27 cellular contexts compared by ENCODE assay signal in the genomic region with DNA sequence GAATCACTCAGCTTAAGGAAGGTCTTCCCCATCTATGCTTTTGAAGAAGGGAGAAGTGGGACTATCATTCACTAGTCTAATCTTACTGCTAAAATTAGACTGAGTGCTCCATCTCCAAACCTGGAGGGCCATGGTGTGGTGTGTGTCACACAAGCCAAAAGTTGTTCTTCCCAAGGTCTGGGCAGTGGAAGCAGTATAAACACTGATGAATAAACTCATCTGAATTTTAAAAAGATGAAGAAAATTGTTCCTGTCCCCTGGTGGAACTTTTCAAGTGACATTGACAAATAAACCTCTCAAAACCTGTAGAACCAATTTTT. TPM values are rescaled to one million over a fixed set of nuclear protein-coding genes. Genes with fewer than 3 reads are reported as not detected.
DNase-seq lines count a peak whose midpoint lies in the region; ATAC-seq, FAIRE-seq and TF ChIP-seq lines count a peak whose summit lies in the region.
"Had no signal": no experiment of that assay in that cellular context is flagged by ENCODE, and none has a peak within 500 bp of the region (broad histone marks: within the 10 kb centered on the region; RNA-seq: fewer than 3 reads in every experiment).

No MANE protein-coding gene starts in this region.

- no peak overlapping the region for H3K9ac ChIP-seq in K562 (ENCODE audit: insufficient read depth in 1 of 2, low read depth in 2 of 2, low read length in 2 of 2)
- H3K9ac ChIP-seq: GM23248 had no signal

- peaks cover 32% of the 10 kb centered on the region for H3K36me3 ChIP-seq in K562 (ENCODE audit: control insufficient read depth, insufficient read depth, low read length)

- CTCF ChIA-PET in K562 (lab: Yijun Ruan, JAX; ENCODE audit: low intra/inter-chr PET ratio) = no interaction called here

- H3K9me1 ChIP-seq in K562 (ENCODE audit: control insufficient read depth, insufficient read depth, low read length) = no peaks in the 10 kb centered on the region

- no peaks in the 10 kb centered on the region for H3K27me3 Mint-ChIP-seq in activated naive CD8-positive, alpha-beta T cell
- H3K27me3 Mint-ChIP-seq in activated naive CD8-positive, alpha-beta T cell treated with anti-CD3 and anti-CD28 coated beads for 36 hours = no peaks in the 10 kb centered on the region
- no peaks in the 10 kb centered on the region for H3K27me3 Mint-ChIP-seq in stimulated activated memory B cell treated with anti-CD40 and anti-IgM and Interleukin-4, amounts not matched to agents 10 μg/mL and 1 μg/mL and 100 μg/mL, for 72 hours

- no peak for TF ChIP-seq POLR2A in H54 (IDR thresholded peaks at IDR 0.05; ENCODE audit: low read depth, low read length)
- no peak for TF ChIP-seq POLR2A in K562 (conservative IDR thresholded peaks at IDR 0.05)

- H3K27ac Mint-ChIP-seq in activated naive CD8-positive, alpha-beta T cell = peak overlapping the region; percentile 83
- H3K27ac Mint-ChIP-seq in activated naive CD8-positive, alpha-beta T cell treated with anti-CD3 and anti-CD28 coated beads for 36 hours = no peak overlapping the region
- H3K27ac Mint-ChIP-seq in stimulated activated memory B cell treated with anti-CD40 and anti-IgM and Interleukin-4, amounts not matched to agents 10 μg/mL and 1 μg/mL and 100 μg/mL, for 72 hours = peak overlapping the region; percentile 32
- H3K27ac Mint-ChIP-seq: CD14-positive monocyte had no signal

- H3K27me3 ChIP-seq in K562 (ENCODE audit: control insufficient read depth in 2 of 2, insufficient read depth in 2 of 2, low read length in 2 of 2) = no peaks in the 10 kb centered on the region
- H3K27me3 ChIP-seq: BE2C, MG63, SJCRH30 had no signal

- ATAC-seq in K562 = no peak; the same call in 2 of the 3 replicates
- no peak for ATAC-seq in stimulated activated memory B cell treated with anti-CD40 and anti-IgM and Interleukin-4, amounts not matched to agents 10 μg/mL and 1 μg/mL and 100 μg/mL, for 72 hours
- ATAC-seq: HepG2, PC-3, SK-N-SH treated with all-trans-retinoic acid at 6 μM for 48 hours had no signal

- TF ChIP-seq CTCF in K562 (IDR thresholded peaks at IDR 0.05 in 2 of 3, conservative IDR thresholded peaks at IDR 0.05 in 1 of 3; ENCODE audit: insufficient read depth in 2 of 3, low read depth in 1 of 3, low read length in 3 of 3) = no peak

- no peak overlapping the region for H3K4me2 ChIP-seq in K562 (ENCODE audit: insufficient read depth, low read length)

- H3K4me3 ChIP-seq in K562 = no peak overlapping the region
- H3K4me3 ChIP-seq: GM23248, MG63, SJCRH30 had no signal

- intact Hi-C loops in K562 (cut with micrococcal nuclease) = no loop called here

- peaks cover 42% of the 10 kb centered on the region for H3K4me1 Mint-ChIP-seq in activated naive CD8-positive, alpha-beta T cell (ENCODE audit: low read depth)
- H3K4me1 Mint-ChIP-seq in activated naive CD8-positive, alpha-beta T cell treated with anti-CD3 and anti-CD28 coated beads for 36 hours = peaks cover 36% of the 10 kb centered on the region
- H3K4me1 Mint-ChIP-seq in stimulated activated memory B cell treated with anti-CD40 and anti-IgM and Interleukin-4, amounts not matched to agents 10 μg/mL and 1 μg/mL and 100 μg/mL, for 72 hours = peaks cover 6% of the 10 kb centered on the region
- H3K4me1 Mint-ChIP-seq: CD14-positive monocyte had no signal

- FAIRE-seq in H54 (lab: Jason Lieb, UNC) (peak; percentile 45), K562 (lab: Jason Lieb, UNC) (no peak)
- FAIRE-seq: GM18507, HepG2 had no signal

- H2AFZ ChIP-seq in K562 (ENCODE audit: low read depth, low read length) = no peak overlapping the region
- H2AFZ ChIP-seq: GM23248 had no signal

- H3K9me3 ChIP-seq in K562 (replicated peaks; ENCODE audit: control insufficient read depth, insufficient read depth, low read depth, low read length) = no peaks in the 10 kb centered on the region
- H3K9me3 ChIP-seq: BE2C had no signal

- H4K20me1 ChIP-seq in K562 (replicated peaks; ENCODE audit: control insufficient read depth, insufficient read depth, low read length) = no peaks in the 10 kb centered on the region

- no peak for DNase-seq in activated naive CD8-positive, alpha-beta T cell treated with anti-CD3 and anti-CD28 coated beads for 36 hours
- no peak for DNase-seq in H54 (ENCODE audit: insufficient read length, low spot score)
- no peak for DNase-seq in K562 (ENCODE audit: extremely low read depth in 1 of 4, low spot score in 3 of 4)
- no peak for DNase-seq in NCI-H345 (lab: John Stamatoyannopoulos, UW)
- DNase-seq in activated naive CD4-positive, alpha-beta T cell treated with anti-CD3 and anti-CD28 coated beads, Interleukin-2, amount 50 U/mL, for 16 hours = no peak
- DNase-seq: BE2C; DMS153; DND-41; GM23248; H9; KBM-7; MG63; NCI-H1105 treated with DMSO at 0.1 percent for 48 hours; NCI-H146; NCI-H1930; NCI-H446 treated with DMSO at 0.1 percent for 48 hours; NCI-H526; NCI-H82; NK-92 treated with Interleukin-12 subunit alpha and Interleukin-12 subunit beta, amount 100 ng/mL, for 24 hours; PC-3; SJCRH30 had no signal

- no peak overlapping the region for H3K27ac ChIP-seq in K562 (ENCODE audit: extremely low read depth, low read depth, low read length)
- H3K27ac ChIP-seq: GM23248, SJCRH30 had no signal

- H3K36me3 Mint-ChIP-seq in activated naive CD8-positive, alpha-beta T cell = peaks cover 53% of the 10 kb centered on the region
- H3K36me3 Mint-ChIP-seq in activated naive CD8-positive, alpha-beta T cell treated with anti-CD3 and anti-CD28 coated beads for 36 hours = peaks cover 71% of the 10 kb centered on the region
- H3K36me3 Mint-ChIP-seq in stimulated activated memory B cell treated with anti-CD40 and anti-IgM and Interleukin-4, amounts not matched to agents 10 μg/mL and 1 μg/mL and 100 μg/mL, for 72 hours = peaks cover 84% of the 10 kb centered on the region

- POLR2A ChIA-PET in K562 (lab: Yijun Ruan, JAX) = no interaction called here

- no peak for TF ChIP-seq EP300 in K562 (IDR thresholded peaks at IDR 0.05; ENCODE audit: low read length)

- in situ Hi-C loops in K562 (cut with MboI) = no loop called here

- H3K4me3 Mint-ChIP-seq in activated naive CD8-positive, alpha-beta T cell = no peak overlapping the region
- H3K4me3 Mint-ChIP-seq in activated naive CD8-positive, alpha-beta T cell treated with anti-CD3 and anti-CD28 coated beads for 36 hours = no peak overlapping the region
- no peak overlapping the region for H3K4me3 Mint-ChIP-seq in stimulated activated memory B cell treated with anti-CD40 and anti-IgM and Interleukin-4, amounts not matched to agents 10 μg/mL and 1 μg/mL and 100 μg/mL, for 72 hours
- H3K4me3 Mint-ChIP-seq: CD14-positive monocyte, H9 had no signal

- peaks cover 0 to 9% of the 10 kb centered on the region in 2 experiments; a peak in 2 of 5 replicates for H3K4me1 ChIP-seq in K562 (replicated peaks in 1 of 2; ENCODE audit: control insufficient read depth in 2 of 2, insufficient read depth in 2 of 2, low read length in 2 of 2)
- H3K4me1 ChIP-seq: BE2C, SJCRH30 had no signal

- H3K9me3 Mint-ChIP-seq in activated naive CD8-positive, alpha-beta T cell (ENCODE audit: low read depth) = peaks cover 16% of the 10 kb centered on the region
- peaks cover 14% of the 10 kb centered on the region for H3K9me3 Mint-ChIP-seq in activated naive CD8-positive, alpha-beta T cell treated with anti-CD3 and anti-CD28 coated beads for 36 hours
- H3K9me3 Mint-ChIP-seq in stimulated activated memory B cell treated with anti-CD40 and anti-IgM and Interleukin-4, amounts not matched to agents 10 μg/mL and 1 μg/mL and 100 μg/mL, for 72 hours = peaks cover 7% of the 10 kb centered on the region

- no peak for TF ChIP-seq RAD21 in K562 (CRISPR knock-in tag; conservative IDR thresholded peaks at IDR 0.05 in 1 of 2, IDR thresholded peaks at IDR 0.05 in 1 of 2)

- no TSS peak for BruUV-seq in K562 (replicated peaks; lab: Mats Ljungman, UMichigan)

- H3K79me2 ChIP-seq in K562 (ENCODE audit: control insufficient read depth, insufficient read depth, low read length) = no peaks in the 10 kb centered on the region

TF ChIP-seq in K562, 482 proteins besides CTCF, POLR2A, EP300 and RAD21 (continues in another document):
- TF ChIP-seq ZNF766 (CRISPR knock-in tag; conservative IDR thresholded peaks at IDR 0.05) = peak; percentile 86

RNA-seq across cellular contexts. Expression of a gene that starts 16.2 kb away (rescaled TPM):
- 10 to 100 TPM; 27.4 to 33.4 TPM for total RNA-seq in activated naive CD8-positive, alpha-beta T cell treated with anti-CD3 and anti-CD28 coated beads for 36 hours
- total RNA-seq in K562 (2011; cell fraction: chromatin; rRNA removed; ENCODE audit: low replicate concordance) = 17.6 and 36.6 TPM in 2 replicates
- total RNA-seq in K562 (2011; cell fraction: nucleolus; rRNA removed) = 6.5 and 9.5 TPM in 2 replicates
- total RNA-seq in K562 (2011; cell fraction: nucleoplasm; rRNA removed) = 21.1 and 37.1 TPM in 2 replicates
- total RNA-seq in K562 (2014; rRNA removed) (14.7 and 16.9 TPM in 2 replicates), K562 (2014; rRNA removed; fragmentation: Illumina TruSeq; extraction: Trizol) (25.1 and 29.3 TPM in 2 replicates), K562 (2015; rRNA removed; fragmentation: Illumina TruSeq; extraction: Trizol) (20.1 and 21.7 TPM in 2 replicates), K562 (2021) (21.8 and 23.7 TPM in 2 replicates)
- polyA plus RNA-seq in K562 (2011; rRNA removed) (14.3 and 19.0 TPM in 2 replicates), K562 (2014; fragmentation: Illumina TruSeq; extraction: Trizol) (17.7 and 21.0 TPM in 2 replicates), K562 (2014; fragmentation: Nextera tagmentation; extraction: Ambion mirVana) (10 to 100 TPM; 14.9 to 17.1 TPM), K562 (2014; rRNA removed) (14.4 and 14.7 TPM in 2 replicates)
- polyA plus RNA-seq in K562 (2011; cell fraction: cytosol; rRNA removed) = 5.3 and 10.3 TPM in 2 replicates
- polyA plus RNA-seq in K562 (2011; cell fraction: nucleus; rRNA removed) = 13.9 and 16.4 TPM in 2 replicates
- polyA plus RNA-seq in K562 (2012) = 13.6 and 15.0 TPM in 2 replicates
- polyA minus RNA-seq in K562 (2011; rRNA and poly(A)+ RNA removed) = 28.1 and 32.4 TPM in 2 replicates
- polyA minus RNA-seq in K562 (2011; cell fraction: cytosol; rRNA and poly(A)+ RNA removed) = 13.3 and 16.6 TPM in 2 replicates
- polyA minus RNA-seq in K562 (2011; cell fraction: nucleus; rRNA and poly(A)+ RNA removed) = 16.2 and 28.8 TPM in 2 replicates
